7 cellular contexts compared by ENCODE assay signal in the genomic region with DNA sequence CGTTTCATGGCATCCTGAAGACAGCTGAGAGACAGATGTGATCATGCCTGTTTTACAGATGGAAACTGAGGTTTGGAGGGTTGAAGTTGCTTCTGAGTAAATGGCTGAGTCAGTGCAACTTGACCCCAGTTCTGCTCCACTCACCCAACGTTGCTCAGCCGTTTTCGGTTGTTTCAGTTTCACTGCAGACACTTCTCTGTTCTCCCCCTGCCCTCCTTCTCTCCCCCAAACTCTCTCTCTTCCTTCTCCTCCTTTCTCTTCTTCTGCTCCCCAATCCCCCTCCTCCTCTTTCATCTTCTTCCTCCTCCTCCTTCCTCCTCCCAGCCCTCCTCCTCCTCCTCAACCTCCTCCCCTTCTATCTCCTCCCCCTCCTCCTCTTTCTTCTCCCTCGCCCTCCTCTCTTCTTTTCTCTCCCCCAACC. TPM values are rescaled to one million over a fixed set of nuclear protein-coding genes. Genes with fewer than 3 reads are reported as not detected.
DNase-seq lines count a peak whose midpoint lies in the region; ATAC-seq and FAIRE-seq lines count a peak whose summit lies in the region.

No MANE protein-coding gene starts in this region.

- ATAC-seq in HG03135 (IDR thresholded peaks at IDR 0.05; ENCODE audit: unreplicated experiment), result peak; percentile 60
- peak; percentile 78 to 87 for ATAC-seq in activated T-cell treated with anti-CD3 and anti-CD28 coated beads, Interleukin-2, amount 50 U/mL, for 4 hours

- H3K4me3 ChIP-seq in small intestine (ENCODE audit: low read depth in 1 of 2, low read length in 2 of 2), result no peak overlapping the region

- no peaks in the 10 kb centered on the region for H3K27me3 Mint-ChIP-seq in activated T-cell treated with anti-CD3 and anti-CD28 coated beads, Interleukin-2, amount 50 U/mL, for 4 hours (ENCODE audit: low read depth)

- peak; percentile 58 for DNase-seq in GM19238 (ENCODE audit: insufficient read length, low spot score)
- DNase-seq in activated T-cell treated with anti-CD3 and anti-CD28 coated beads, Interleukin-2, amount 50 U/mL, for 4 hours, result no peak
- DNase-seq in stimulated activated CD4-positive, alpha-beta T cell treated with anti-CD3 and anti-CD28 coated beads, Interleukin-2, amount 100 ng/mL, for 24 hours, result peak; percentile 33 to 50
- no peak for DNase-seq in NCI-H2107 treated with DMSO at 0.1 percent for 48 hours (lab: John Stamatoyannopoulos, UW; ENCODE audit: unreplicated experiment)
- DNase-seq in small intestine, result no peak
- no peak for DNase-seq in NCI-H146 (lab: John Stamatoyannopoulos, UW)

- H3K4me1 ChIP-seq in small intestine (ENCODE audit: control insufficient read depth in 2 of 2, insufficient read depth in 1 of 2, low read depth in 1 of 2, low read length in 1 of 2), result no peaks in the 10 kb centered on the region

- 43 to 57% (median 45%) methylated on average over 5 of the region's 5 CpGs for WGBS in small intestine, 3 donors

- no peak overlapping the region for H3K4me3 Mint-ChIP-seq in activated T-cell treated with anti-CD3 and anti-CD28 coated beads, Interleukin-2, amount 50 U/mL, for 4 hours

- H3K36me3 ChIP-seq in small intestine (ENCODE audit: control insufficient read depth in 2 of 2, insufficient read depth in 2 of 2, low read length in 2 of 2), result no peaks in the 10 kb centered on the region

- H3K27ac ChIP-seq in small intestine (ENCODE audit: low read depth in 1 of 2, low read length in 1 of 2), result no peak overlapping the region

- no peak for FAIRE-seq in small intestine (lab: Jason Lieb, UNC)

- no peaks in the 10 kb centered on the region for H3K27me3 ChIP-seq in small intestine (ENCODE audit: control insufficient read depth in 2 of 2, insufficient read depth in 2 of 2, low read length in 2 of 2)

- no peaks in the 10 kb centered on the region for H3K9me3 Mint-ChIP-seq in activated T-cell treated with anti-CD3 and anti-CD28 coated beads, Interleukin-2, amount 50 U/mL, for 4 hours

- no peaks in the 10 kb centered on the region for H3K36me3 Mint-ChIP-seq in activated T-cell treated with anti-CD3 and anti-CD28 coated beads, Interleukin-2, amount 50 U/mL, for 4 hours (ENCODE audit: insufficient read depth)

- H3K4me1 Mint-ChIP-seq in activated T-cell treated with anti-CD3 and anti-CD28 coated beads, Interleukin-2, amount 50 U/mL, for 4 hours (ENCODE audit: low read depth), result peaks cover 13% of the 10 kb centered on the region

- H3K9me3 ChIP-seq in small intestine (ENCODE audit: control insufficient read depth, low read depth), result no peaks in the 10 kb centered on the region

RNA-seq across cellular contexts. Expression of a gene that starts 9.4 kb away (rescaled TPM):
- total RNA-seq in activated T-cell treated with anti-CD3 and anti-CD28 coated beads, Interleukin-2, amount 50 U/mL, for 4 hours, result 10 to 100 TPM; 41.6 to 50.2 (median 44.6) TPM
- 10 to 100 TPM; 10.7 to 27.1 (median 15.4) TPM for polyA plus RNA-seq in small intestine

RNA-seq across cellular contexts. Expression of a gene that starts 41.0 kb away (rescaled TPM):
- total RNA-seq in activated T-cell treated with anti-CD3 and anti-CD28 coated beads, Interleukin-2, amount 50 U/mL, for 4 hours, result under 1 TPM; 0.33 to 0.55 (median 0.33) TPM
- polyA plus RNA-seq in small intestine, result 10 to 100 TPM in 2 of 3 donors, 1 to 10 TPM in 1; 3.4 to 89.6 (median 14.3) TPM

RNA-seq across cellular contexts. Expression of a gene that starts 51.6 kb away (rescaled TPM):
- total RNA-seq in activated T-cell treated with anti-CD3 and anti-CD28 coated beads, Interleukin-2, amount 50 U/mL, for 4 hours, result 10 to 100 TPM; 53.3 to 59.5 (median 54.3) TPM
- 10 to 100 TPM in 1 of 3 donors, under 1 TPM in 2; 0.54 to 12.4 (median 0.89) TPM for polyA plus RNA-seq in small intestine

Comparison
In these comparisons a context has a peak if more than half of its experiments do, and no peak if none do; other contexts are left out.
1. DNase-seq: peak in GM19238 (single experiment) and stimulated activated CD4-positive, alpha-beta T cell treated with anti-CD3 and anti-CD28 coated beads, Interleukin-2, amount 100 ng/mL, for 24 hours (2 of 2); none in activated T-cell treated with anti-CD3 and anti-CD28 coated beads, Interleukin-2, amount 50 U/mL, for 4 hours (single experiment), NCI-H2107 treated with DMSO at 0.1 percent for 48 hours (single experiment), small intestine (single experiment) and NCI-H146 (single experiment).